Comparison of ENCODE assay signal across 1 cellular context in the genomic region with DNA sequence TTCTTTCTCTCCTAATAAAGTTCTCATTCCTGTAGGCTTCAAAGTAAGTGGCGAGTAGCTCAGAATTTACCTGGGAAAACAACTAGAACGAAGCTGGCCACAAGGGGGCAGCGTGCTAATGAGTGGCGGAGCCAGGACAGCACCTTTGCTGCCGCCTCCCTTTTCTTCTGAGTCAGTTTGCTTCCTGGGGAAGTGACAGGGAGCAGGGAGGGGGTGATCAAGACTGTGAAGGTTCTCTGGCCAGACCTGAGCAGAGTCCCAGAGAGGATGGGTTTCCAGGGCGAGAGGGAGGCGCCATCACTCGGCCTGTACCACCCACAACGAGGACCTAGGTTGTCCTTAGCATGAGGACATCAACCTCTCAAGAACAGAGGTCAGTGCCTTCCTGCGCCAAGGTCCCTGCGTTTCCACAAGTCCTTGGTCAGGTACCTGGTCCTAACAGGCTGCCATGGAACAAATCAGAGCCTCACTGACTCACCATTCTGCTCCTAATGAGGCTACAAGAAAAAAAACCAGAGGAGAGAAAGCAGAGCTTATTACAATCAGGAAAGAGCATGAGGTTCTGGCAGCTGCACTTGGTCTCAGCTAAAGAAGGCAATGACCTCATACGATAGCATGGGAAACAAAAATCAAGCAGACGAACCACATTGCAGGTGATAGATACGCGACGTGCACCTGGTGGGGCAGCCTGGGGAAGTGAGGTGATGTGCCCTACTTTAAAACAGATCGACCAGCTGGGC.
TF ChIP-seq lines count a peak whose summit lies in the region.

No MANE protein-coding gene starts in this region.

TF ChIP-seq in HepG2, 621 proteins besides CTCF, POLR2A, EP300 and RAD21 (continued from another document and continues in another):
- TF ChIP-seq, protein P1, sequence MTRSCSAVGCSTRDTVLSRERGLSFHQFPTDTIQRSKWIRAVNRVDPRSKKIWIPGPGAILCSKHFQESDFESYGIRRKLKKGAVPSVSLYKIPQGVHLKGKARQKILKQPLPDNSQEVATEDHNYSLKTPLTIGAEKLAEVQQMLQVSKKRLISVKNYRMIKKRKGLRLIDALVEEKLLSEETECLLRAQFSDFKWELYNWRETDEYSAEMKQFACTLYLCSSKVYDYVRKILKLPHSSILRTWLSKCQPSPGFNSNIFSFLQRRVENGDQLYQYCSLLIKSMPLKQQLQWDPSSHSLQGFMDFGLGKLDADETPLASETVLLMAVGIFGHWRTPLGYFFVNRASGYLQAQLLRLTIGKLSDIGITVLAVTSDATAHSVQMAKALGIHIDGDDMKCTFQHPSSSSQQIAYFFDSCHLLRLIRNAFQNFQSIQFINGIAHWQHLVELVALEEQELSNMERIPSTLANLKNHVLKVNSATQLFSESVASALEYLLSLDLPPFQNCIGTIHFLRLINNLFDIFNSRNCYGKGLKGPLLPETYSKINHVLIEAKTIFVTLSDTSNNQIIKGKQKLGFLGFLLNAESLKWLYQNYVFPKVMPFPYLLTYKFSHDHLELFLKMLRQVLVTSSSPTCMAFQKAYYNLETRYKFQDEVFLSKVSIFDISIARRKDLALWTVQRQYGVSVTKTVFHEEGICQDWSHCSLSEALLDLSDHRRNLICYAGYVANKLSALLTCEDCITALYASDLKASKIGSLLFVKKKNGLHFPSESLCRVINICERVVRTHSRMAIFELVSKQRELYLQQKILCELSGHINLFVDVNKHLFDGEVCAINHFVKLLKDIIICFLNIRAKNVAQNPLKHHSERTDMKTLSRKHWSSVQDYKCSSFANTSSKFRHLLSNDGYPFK (CRISPR knock-in tag; IDR thresholded peaks at IDR 0.05; ENCODE audit: borderline replicate concordance): peak; percentile 43; the same call in 1 of the 2 replicates
- 0 out of 2 replicates have a peak, but pooled peaks have one; percentile 18 for TF ChIP-seq ZNF547 (CRISPR knock-in tag; IDR thresholded peaks at IDR 0.05)
- TF ChIP-seq CBFB (CRISPR knock-in tag; IDR thresholded peaks at IDR 0.05): 0 out of 2 replicates have a peak, but pooled peaks have one; percentile 31
- no peak for TF ChIP-seq ZFYVE20 (CRISPR knock-in tag; IDR thresholded peaks at IDR 0.05; ENCODE audit: borderline replicate concordance, low read depth)
- peak; percentile 60; the same call in 1 of the 2 replicates for TF ChIP-seq SALL1 (CRISPR knock-in tag; IDR thresholded peaks at IDR 0.05)
- no peak for TF ChIP-seq MTF1 (CRISPR knock-in tag; IDR thresholded peaks at IDR 0.05)
- no peak for TF ChIP-seq ZNF891 (CRISPR knock-in tag; IDR thresholded peaks at IDR 0.05)
- TF ChIP-seq, protein P2, sequence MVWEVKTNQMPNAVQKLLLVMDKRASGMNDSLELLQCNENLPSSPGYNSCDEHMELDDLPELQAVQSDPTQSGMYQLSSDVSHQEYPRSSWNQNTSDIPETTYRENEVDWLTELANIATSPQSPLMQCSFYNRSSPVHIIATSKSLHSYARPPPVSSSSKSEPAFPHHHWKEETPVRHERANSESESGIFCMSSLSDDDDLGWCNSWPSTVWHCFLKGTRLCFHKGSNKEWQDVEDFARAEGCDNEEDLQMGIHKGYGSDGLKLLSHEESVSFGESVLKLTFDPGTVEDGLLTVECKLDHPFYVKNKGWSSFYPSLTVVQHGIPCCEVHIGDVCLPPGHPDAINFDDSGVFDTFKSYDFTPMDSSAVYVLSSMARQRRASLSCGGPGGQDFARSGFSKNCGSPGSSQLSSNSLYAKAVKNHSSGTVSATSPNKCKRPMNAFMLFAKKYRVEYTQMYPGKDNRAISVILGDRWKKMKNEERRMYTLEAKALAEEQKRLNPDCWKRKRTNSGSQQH (CRISPR knock-in tag; IDR thresholded peaks at IDR 0.05; ENCODE audit: low read depth): no peak
- TF ChIP-seq GATAD1 (CRISPR knock-in tag; IDR thresholded peaks at IDR 0.05): peak; percentile 54; the same call in 1 of the 2 replicates
- no peak for TF ChIP-seq CBX2 (IDR thresholded peaks at IDR 0.05; ENCODE audit: low read depth, low read length)
- TF ChIP-seq CBX2 (CRISPR knock-in tag; IDR thresholded peaks at IDR 0.05; ENCODE audit: low read depth): no peak
- no peak for TF ChIP-seq ZNF326 (CRISPR knock-in tag; IDR thresholded peaks at IDR 0.05; ENCODE audit: borderline replicate concordance)
- no peak; the same call in 1 of the 2 replicates for TF ChIP-seq SALL2 (CRISPR knock-in tag; IDR thresholded peaks at IDR 0.05)
- TF ChIP-seq ARID2 (CRISPR knock-in tag; IDR thresholded peaks at IDR 0.05; ENCODE audit: borderline replicate concordance): no peak
- no peak for TF ChIP-seq ZNF790 (CRISPR knock-in tag; IDR thresholded peaks at IDR 0.05; ENCODE audit: borderline replicate concordance)
- TF ChIP-seq, protein P3, sequence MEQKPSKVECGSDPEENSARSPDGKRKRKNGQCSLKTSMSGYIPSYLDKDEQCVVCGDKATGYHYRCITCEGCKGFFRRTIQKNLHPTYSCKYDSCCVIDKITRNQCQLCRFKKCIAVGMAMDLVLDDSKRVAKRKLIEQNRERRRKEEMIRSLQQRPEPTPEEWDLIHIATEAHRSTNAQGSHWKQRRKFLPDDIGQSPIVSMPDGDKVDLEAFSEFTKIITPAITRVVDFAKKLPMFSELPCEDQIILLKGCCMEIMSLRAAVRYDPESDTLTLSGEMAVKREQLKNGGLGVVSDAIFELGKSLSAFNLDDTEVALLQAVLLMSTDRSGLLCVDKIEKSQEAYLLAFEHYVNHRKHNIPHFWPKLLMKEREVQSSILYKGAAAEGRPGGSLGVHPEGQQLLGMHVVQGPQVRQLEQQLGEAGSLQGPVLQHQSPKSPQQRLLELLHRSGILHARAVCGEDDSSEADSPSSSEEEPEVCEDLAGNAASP (CRISPR knock-in tag; IDR thresholded peaks at IDR 0.05; ENCODE audit: borderline replicate concordance): peak; percentile 63; the same call in 1 of the 2 replicates
- TF ChIP-seq, protein P4, sequence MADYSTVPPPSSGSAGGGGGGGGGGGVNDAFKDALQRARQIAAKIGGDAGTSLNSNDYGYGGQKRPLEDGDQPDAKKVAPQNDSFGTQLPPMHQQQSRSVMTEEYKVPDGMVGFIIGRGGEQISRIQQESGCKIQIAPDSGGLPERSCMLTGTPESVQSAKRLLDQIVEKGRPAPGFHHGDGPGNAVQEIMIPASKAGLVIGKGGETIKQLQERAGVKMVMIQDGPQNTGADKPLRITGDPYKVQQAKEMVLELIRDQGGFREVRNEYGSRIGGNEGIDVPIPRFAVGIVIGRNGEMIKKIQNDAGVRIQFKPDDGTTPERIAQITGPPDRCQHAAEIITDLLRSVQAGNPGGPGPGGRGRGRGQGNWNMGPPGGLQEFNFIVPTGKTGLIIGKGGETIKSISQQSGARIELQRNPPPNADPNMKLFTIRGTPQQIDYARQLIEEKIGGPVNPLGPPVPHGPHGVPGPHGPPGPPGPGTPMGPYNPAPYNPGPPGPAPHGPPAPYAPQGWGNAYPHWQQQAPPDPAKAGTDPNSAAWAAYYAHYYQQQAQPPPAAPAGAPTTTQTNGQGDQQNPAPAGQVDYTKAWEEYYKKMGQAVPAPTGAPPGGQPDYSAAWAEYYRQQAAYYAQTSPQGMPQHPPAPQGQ (CRISPR knock-in tag; IDR thresholded peaks at IDR 0.05; ENCODE audit: borderline replicate concordance): no peak
- TF ChIP-seq ZNF749 (CRISPR knock-in tag; IDR thresholded peaks at IDR 0.05; ENCODE audit: borderline replicate concordance): no peak
- TF ChIP-seq AGO2 (optimal IDR thresholded peaks at IDR 0.05; ENCODE audit: low read depth, low read length): no peak
- TF ChIP-seq, protein P5, sequence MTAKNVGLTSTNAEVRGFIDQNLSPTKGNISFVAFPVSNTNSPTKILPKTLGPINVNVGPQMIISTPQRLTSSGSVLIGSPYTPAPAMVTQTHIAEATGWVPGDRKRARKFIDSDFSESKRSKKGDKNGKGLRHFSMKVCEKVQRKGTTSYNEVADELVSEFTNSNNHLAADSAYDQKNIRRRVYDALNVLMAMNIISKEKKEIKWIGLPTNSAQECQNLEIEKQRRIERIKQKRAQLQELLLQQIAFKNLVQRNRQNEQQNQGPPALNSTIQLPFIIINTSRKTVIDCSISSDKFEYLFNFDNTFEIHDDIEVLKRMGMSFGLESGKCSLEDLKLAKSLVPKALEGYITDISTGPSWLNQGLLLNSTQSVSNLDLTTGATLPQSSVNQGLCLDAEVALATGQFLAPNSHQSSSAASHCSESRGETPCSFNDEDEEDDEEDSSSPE (CRISPR knock-in tag; IDR thresholded peaks at IDR 0.05): no peak
- TF ChIP-seq ZSCAN25 (CRISPR knock-in tag; IDR thresholded peaks at IDR 0.05): no peak
- TF ChIP-seq, protein P6, sequence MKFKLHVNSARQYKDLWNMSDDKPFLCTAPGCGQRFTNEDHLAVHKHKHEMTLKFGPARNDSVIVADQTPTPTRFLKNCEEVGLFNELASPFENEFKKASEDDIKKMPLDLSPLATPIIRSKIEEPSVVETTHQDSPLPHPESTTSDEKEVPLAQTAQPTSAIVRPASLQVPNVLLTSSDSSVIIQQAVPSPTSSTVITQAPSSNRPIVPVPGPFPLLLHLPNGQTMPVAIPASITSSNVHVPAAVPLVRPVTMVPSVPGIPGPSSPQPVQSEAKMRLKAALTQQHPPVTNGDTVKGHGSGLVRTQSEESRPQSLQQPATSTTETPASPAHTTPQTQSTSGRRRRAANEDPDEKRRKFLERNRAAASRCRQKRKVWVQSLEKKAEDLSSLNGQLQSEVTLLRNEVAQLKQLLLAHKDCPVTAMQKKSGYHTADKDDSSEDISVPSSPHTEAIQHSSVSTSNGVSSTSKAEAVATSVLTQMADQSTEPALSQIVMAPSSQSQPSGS (CRISPR knock-in tag; IDR thresholded peaks at IDR 0.05): no peak
- TF ChIP-seq FOXK1 (CRISPR knock-in tag; IDR thresholded peaks at IDR 0.05; ENCODE audit: borderline replicate concordance, low read depth): peak; percentile 49; the same call in 1 of the 2 replicates
- TF ChIP-seq TRIM24 (CRISPR knock-in tag; IDR thresholded peaks at IDR 0.05): no peak
- 0 out of 2 replicates have a peak, but pooled peaks have one; percentile 35 for TF ChIP-seq RNF2 (conservative IDR thresholded peaks at IDR 0.05; ENCODE audit: low read depth)
- 0 out of 2 replicates have a peak, but pooled peaks have one; percentile 26 for TF ChIP-seq GABPB1 (CRISPR knock-in tag; IDR thresholded peaks at IDR 0.05)
- peak; percentile 68 for TF ChIP-seq ZNF501 (CRISPR knock-in tag; IDR thresholded peaks at IDR 0.05)
- TF ChIP-seq KDM5B (CRISPR knock-in tag; IDR thresholded peaks at IDR 0.05; ENCODE audit: borderline replicate concordance): peak; percentile 33; the same call in 1 of the 2 replicates
- TF ChIP-seq ZZZ3 (CRISPR knock-in tag; IDR thresholded peaks at IDR 0.05; ENCODE audit: borderline replicate concordance): no peak
- TF ChIP-seq SKI (IDR thresholded peaks at IDR 0.05; ENCODE audit: partially characterized antibody): no peak
- TF ChIP-seq, protein P7, sequence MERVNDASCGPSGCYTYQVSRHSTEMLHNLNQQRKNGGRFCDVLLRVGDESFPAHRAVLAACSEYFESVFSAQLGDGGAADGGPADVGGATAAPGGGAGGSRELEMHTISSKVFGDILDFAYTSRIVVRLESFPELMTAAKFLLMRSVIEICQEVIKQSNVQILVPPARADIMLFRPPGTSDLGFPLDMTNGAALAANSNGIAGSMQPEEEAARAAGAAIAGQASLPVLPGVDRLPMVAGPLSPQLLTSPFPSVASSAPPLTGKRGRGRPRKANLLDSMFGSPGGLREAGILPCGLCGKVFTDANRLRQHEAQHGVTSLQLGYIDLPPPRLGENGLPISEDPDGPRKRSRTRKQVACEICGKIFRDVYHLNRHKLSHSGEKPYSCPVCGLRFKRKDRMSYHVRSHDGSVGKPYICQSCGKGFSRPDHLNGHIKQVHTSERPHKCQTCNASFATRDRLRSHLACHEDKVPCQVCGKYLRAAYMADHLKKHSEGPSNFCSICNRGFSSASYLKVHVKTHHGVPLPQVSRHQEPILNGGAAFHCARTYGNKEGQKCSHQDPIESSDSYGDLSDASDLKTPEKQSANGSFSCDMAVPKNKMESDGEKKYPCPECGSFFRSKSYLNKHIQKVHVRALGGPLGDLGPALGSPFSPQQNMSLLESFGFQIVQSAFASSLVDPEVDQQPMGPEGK (CRISPR knock-in tag; IDR thresholded peaks at IDR 0.05): peak; percentile 18; the same call in 1 of the 2 replicates
- TF ChIP-seq ETV5 (CRISPR knock-in tag; IDR thresholded peaks at IDR 0.05; ENCODE audit: borderline replicate concordance): peak; percentile 34; the same call in 1 of the 2 replicates
- no peak for TF ChIP-seq ZNF550 (CRISPR knock-in tag; IDR thresholded peaks at IDR 0.05; ENCODE audit: borderline replicate concordance)
- TF ChIP-seq, protein P8, sequence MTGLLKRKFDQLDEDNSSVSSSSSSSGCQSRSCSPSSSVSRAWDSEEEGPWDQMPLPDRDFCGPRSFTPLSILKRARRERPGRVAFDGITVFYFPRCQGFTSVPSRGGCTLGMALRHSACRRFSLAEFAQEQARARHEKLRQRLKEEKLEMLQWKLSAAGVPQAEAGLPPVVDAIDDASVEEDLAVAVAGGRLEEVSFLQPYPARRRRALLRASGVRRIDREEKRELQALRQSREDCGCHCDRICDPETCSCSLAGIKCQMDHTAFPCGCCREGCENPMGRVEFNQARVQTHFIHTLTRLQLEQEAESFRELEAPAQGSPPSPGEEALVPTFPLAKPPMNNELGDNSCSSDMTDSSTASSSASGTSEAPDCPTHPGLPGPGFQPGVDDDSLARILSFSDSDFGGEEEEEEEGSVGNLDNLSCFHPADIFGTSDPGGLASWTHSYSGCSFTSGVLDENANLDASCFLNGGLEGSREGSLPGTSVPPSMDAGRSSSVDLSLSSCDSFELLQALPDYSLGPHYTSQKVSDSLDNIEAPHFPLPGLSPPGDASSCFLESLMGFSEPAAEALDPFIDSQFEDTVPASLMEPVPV (CRISPR knock-in tag; IDR thresholded peaks at IDR 0.05): no peak
- TF ChIP-seq SUZ12 (IDR thresholded peaks at IDR 0.05; ENCODE audit: low read depth, low read length): no peak
- peak; percentile 55 for TF ChIP-seq GATAD2A (CRISPR knock-in tag; IDR thresholded peaks at IDR 0.05)
- TF ChIP-seq, protein P9, sequence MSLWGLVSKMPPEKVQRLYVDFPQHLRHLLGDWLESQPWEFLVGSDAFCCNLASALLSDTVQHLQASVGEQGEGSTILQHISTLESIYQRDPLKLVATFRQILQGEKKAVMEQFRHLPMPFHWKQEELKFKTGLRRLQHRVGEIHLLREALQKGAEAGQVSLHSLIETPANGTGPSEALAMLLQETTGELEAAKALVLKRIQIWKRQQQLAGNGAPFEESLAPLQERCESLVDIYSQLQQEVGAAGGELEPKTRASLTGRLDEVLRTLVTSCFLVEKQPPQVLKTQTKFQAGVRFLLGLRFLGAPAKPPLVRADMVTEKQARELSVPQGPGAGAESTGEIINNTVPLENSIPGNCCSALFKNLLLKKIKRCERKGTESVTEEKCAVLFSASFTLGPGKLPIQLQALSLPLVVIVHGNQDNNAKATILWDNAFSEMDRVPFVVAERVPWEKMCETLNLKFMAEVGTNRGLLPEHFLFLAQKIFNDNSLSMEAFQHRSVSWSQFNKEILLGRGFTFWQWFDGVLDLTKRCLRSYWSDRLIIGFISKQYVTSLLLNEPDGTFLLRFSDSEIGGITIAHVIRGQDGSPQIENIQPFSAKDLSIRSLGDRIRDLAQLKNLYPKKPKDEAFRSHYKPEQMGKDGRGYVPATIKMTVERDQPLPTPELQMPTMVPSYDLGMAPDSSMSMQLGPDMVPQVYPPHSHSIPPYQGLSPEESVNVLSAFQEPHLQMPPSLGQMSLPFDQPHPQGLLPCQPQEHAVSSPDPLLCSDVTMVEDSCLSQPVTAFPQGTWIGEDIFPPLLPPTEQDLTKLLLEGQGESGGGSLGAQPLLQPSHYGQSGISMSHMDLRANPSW (CRISPR knock-in tag; IDR thresholded peaks at IDR 0.05; ENCODE audit: borderline replicate concordance): no peak
- no peak for TF ChIP-seq ONECUT2 (CRISPR knock-in tag; IDR thresholded peaks at IDR 0.05)
